In genomic region chr7:134703781-134704180, GRCh38 we compare ENCODE assay signal across 1 cellular context.
TF ChIP-seq lines count a peak whose summit lies in the region.

No MANE protein-coding gene starts in this region.

TF ChIP-seq in IMR-90, 13 proteins besides CTCF, POLR2A, EP300 and RAD21:
- TF ChIP-seq CEBPB (IDR thresholded peaks at IDR 0.05; ENCODE audit: low read depth, low read length) (no peak), NFE2L2 (IDR thresholded peaks at IDR 0.05; ENCODE audit: low read depth, low read length) (no peak), SMC3 (IDR thresholded peaks at IDR 0.05; ENCODE audit: low read depth, low read length) (no peak), BHLHE40 (IDR thresholded peaks at IDR 0.05; ENCODE audit: low read depth, low read length) (no peak), USF2 (IDR thresholded peaks at IDR 0.05; ENCODE audit: low read depth, low read length) (no peak), CHD1 (IDR thresholded peaks at IDR 0.05; ENCODE audit: low read depth, low read length) (no peak), RCOR1 (IDR thresholded peaks at IDR 0.05; ENCODE audit: insufficient replicate concordance, low read length) (no peak), ELK1 (IDR thresholded peaks at IDR 0.05; ENCODE audit: borderline replicate concordance, low read depth, low read length) (no peak), MAZ (IDR thresholded peaks at IDR 0.05; ENCODE audit: borderline replicate concordance, low read depth, low read length) (no peak), RFX5 (IDR thresholded peaks at IDR 0.05; ENCODE audit: low read depth, low read length) (no peak), FOS (IDR thresholded peaks at IDR 0.05; ENCODE audit: low read depth, low read length) (no peak), MXI1 (IDR thresholded peaks at IDR 0.05; ENCODE audit: borderline replicate concordance, low read depth, low read length) (no peak), MAFK (IDR thresholded peaks at IDR 0.05; ENCODE audit: low read depth, low read length) (no peak)
